Comparison of ENCODE assay signal across 20 cellular contexts in the genomic region with DNA sequence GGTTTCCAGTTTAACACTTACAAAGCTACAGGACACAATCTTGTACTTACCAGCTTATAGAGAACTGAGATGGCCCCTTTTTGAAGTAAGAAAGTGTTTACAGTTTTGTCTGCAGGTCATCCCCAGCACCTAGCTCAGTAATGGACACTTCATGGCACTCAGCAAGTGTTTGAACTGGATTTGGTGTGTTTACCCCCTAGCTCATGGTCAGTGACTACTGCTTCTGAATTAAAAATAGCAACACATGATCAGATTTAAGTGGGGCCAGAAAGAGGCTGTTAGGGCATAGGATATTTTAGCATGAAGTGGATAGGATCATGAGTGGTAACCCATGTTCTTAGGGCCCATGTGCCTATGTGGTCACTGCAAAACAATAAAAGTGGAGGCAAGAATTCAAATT. TPM values are rescaled to one million over a fixed set of nuclear protein-coding genes. Genes with fewer than 3 reads are reported as not detected.
A peak's percentile ranks its signal among the peaks of the same experiment; 100 is the strongest.
DNase-seq lines count a peak whose midpoint lies in the region; ATAC-seq and TF ChIP-seq lines count a peak whose summit lies in the region.
"Had no signal": no experiment of that assay in that cellular context is flagged by ENCODE, and none has a peak within 500 bp of the region (broad histone marks: within the 10 kb centered on the region; RNA-seq: fewer than 3 reads in every experiment).

No MANE protein-coding gene starts in this region.

- DNase-seq in activated CD8-positive, alpha-beta T cell treated with anti-CD3 and anti-CD28 coated beads for 36 hours = no peak
- DNase-seq in activated CD8-positive, alpha-beta T cell treated with anti-CD3 and anti-CD28 coated beads, Interleukin-2, amount 10 ng/mL, durations not matched to agents 7 days and 5 days = no peak
- DNase-seq in DMS53 (lab: John Stamatoyannopoulos, UW) (peak; percentile 49), left ventricle myocardium inferior (no peak), psoas muscle (no peak), NAMALWA (ENCODE audit: low spot score) (no peak)
- no peak for DNase-seq in activated CD8-positive, alpha-beta memory T cell treated with anti-CD3 and anti-CD28 coated beads, Interleukin-2, amount 10 ng/mL, durations not matched to agents 7 days and 5 days
- DNase-seq: activated gamma-delta T cell; aorta; erythroblast; foreskin melanocyte; kidney glomerular epithelial cell; NCI-H1092 treated with DMSO at 0.1 percent for 48 hours; stimulated activated CD4-positive, alpha-beta T cell treated with anti-CD3 and anti-CD28 coated beads, Interleukin-4, amount 100 ng/mL, for 1 hour had no signal

- peaks cover 85% of the 10 kb centered on the region for H3K4me1 Mint-ChIP-seq in activated CD8-positive, alpha-beta T cell treated with anti-CD3 and anti-CD28 coated beads for 36 hours (ENCODE audit: low read depth)
- peaks cover 60% of the 10 kb centered on the region for H3K4me1 Mint-ChIP-seq in activated CD8-positive, alpha-beta T cell treated with anti-CD3 and anti-CD28 coated beads, Interleukin-2, amount 10 ng/mL, durations not matched to agents 7 days and 5 days (ENCODE audit: low read depth)
- peaks cover 57% of the 10 kb centered on the region for H3K4me1 Mint-ChIP-seq in activated CD8-positive, alpha-beta memory T cell treated with anti-CD3 and anti-CD28 coated beads, Interleukin-2, amount 10 ng/mL, durations not matched to agents 7 days and 5 days

- no peaks in the 10 kb centered on the region for H3K27me3 Mint-ChIP-seq in activated CD8-positive, alpha-beta T cell treated with anti-CD3 and anti-CD28 coated beads for 36 hours
- no peaks in the 10 kb centered on the region for H3K27me3 Mint-ChIP-seq in activated CD8-positive, alpha-beta T cell treated with anti-CD3 and anti-CD28 coated beads, Interleukin-2, amount 10 ng/mL, durations not matched to agents 7 days and 5 days (ENCODE audit: low read depth)
- no peaks in the 10 kb centered on the region for H3K27me3 Mint-ChIP-seq in activated CD8-positive, alpha-beta memory T cell treated with anti-CD3 and anti-CD28 coated beads, Interleukin-2, amount 10 ng/mL, durations not matched to agents 7 days and 5 days
- H3K27me3 Mint-ChIP-seq: central memory CD8-positive, alpha-beta T cell had no signal

- POLR2A ChIA-PET in activated CD8-positive, alpha-beta T cell treated with anti-CD3 and anti-CD28 coated beads for 36 hours (lab: Charles Lee) = interaction anchor here (1.1 to 1.7 kb wide), 2 partner anchors 45 to 51 kb away, joined by 3 to 4 read pairs; no protein-coding TSS in a partner anchor
- POLR2A ChIA-PET in activated CD8-positive, alpha-beta T cell treated with anti-CD3 and anti-CD28 coated beads, Interleukin-2, amount 10 ng/mL, durations not matched to agents 7 days and 5 days (lab: Charles Lee) = interaction anchor here (0.5 kb wide), 2 partner anchors 8 to 34 kb away, joined by 3 to 5 read pairs; no protein-coding TSS in a partner anchor

- H3K9me3 ChIP-seq in left ventricle myocardium inferior (replicated peaks) (no peaks in the 10 kb centered on the region), psoas muscle (no peaks in the 10 kb centered on the region)
- H3K9me3 ChIP-seq: prostate gland had no signal

- H3K27ac ChIP-seq in left ventricle myocardium inferior (replicated peaks) (peak overlapping the region; percentile 78), psoas muscle (peak overlapping the region; percentile 84)
- H3K27ac ChIP-seq: neural progenitor cell, prostate gland had no signal

- H3K27me3 ChIP-seq in left ventricle myocardium inferior (ENCODE audit: low read depth) (no peaks in the 10 kb centered on the region), psoas muscle (ENCODE audit: insufficient read depth in 3 of 3, low read length in 2 of 3) (no peaks in the 10 kb centered on the region)
- H3K27me3 ChIP-seq: neural progenitor cell had no signal

- no peak overlapping the region for H3K4me3 Mint-ChIP-seq in activated CD8-positive, alpha-beta T cell treated with anti-CD3 and anti-CD28 coated beads for 36 hours
- H3K4me3 Mint-ChIP-seq in activated CD8-positive, alpha-beta T cell treated with anti-CD3 and anti-CD28 coated beads, Interleukin-2, amount 10 ng/mL, durations not matched to agents 7 days and 5 days = no peak overlapping the region
- H3K4me3 Mint-ChIP-seq in activated CD8-positive, alpha-beta memory T cell treated with anti-CD3 and anti-CD28 coated beads, Interleukin-2, amount 10 ng/mL, durations not matched to agents 7 days and 5 days = no peak overlapping the region
- H3K4me3 Mint-ChIP-seq: central memory CD8-positive, alpha-beta T cell; neural progenitor cell had no signal

- peaks cover 18% of the 10 kb centered on the region for H3K36me3 Mint-ChIP-seq in activated CD8-positive, alpha-beta T cell treated with anti-CD3 and anti-CD28 coated beads for 36 hours (ENCODE audit: low read depth)
- H3K36me3 Mint-ChIP-seq in activated CD8-positive, alpha-beta T cell treated with anti-CD3 and anti-CD28 coated beads, Interleukin-2, amount 10 ng/mL, durations not matched to agents 7 days and 5 days (ENCODE audit: low read depth) = peaks cover 16% of the 10 kb centered on the region
- peaks cover 6% of the 10 kb centered on the region for H3K36me3 Mint-ChIP-seq in activated CD8-positive, alpha-beta memory T cell treated with anti-CD3 and anti-CD28 coated beads, Interleukin-2, amount 10 ng/mL, durations not matched to agents 7 days and 5 days

- peak overlapping the region; percentile 1 for H3K27ac Mint-ChIP-seq in activated CD8-positive, alpha-beta T cell treated with anti-CD3 and anti-CD28 coated beads for 36 hours
- no peak overlapping the region for H3K27ac Mint-ChIP-seq in activated CD8-positive, alpha-beta T cell treated with anti-CD3 and anti-CD28 coated beads, Interleukin-2, amount 10 ng/mL, durations not matched to agents 7 days and 5 days
- no peak overlapping the region for H3K27ac Mint-ChIP-seq in activated CD8-positive, alpha-beta memory T cell treated with anti-CD3 and anti-CD28 coated beads, Interleukin-2, amount 10 ng/mL, durations not matched to agents 7 days and 5 days
- H3K27ac Mint-ChIP-seq: neural progenitor cell had no signal

- peaks cover 95% of the 10 kb centered on the region for H3K4me1 ChIP-seq in left ventricle myocardium inferior
- peaks cover 93% of the 10 kb centered on the region for H3K4me1 ChIP-seq in psoas muscle
- H3K4me1 ChIP-seq: neural progenitor cell, prostate gland had no signal

- CTCF ChIA-PET in activated CD8-positive, alpha-beta T cell treated with anti-CD3 and anti-CD28 coated beads for 36 hours (lab: Charles Lee) = interaction anchor here (1.2 to 4.3 kb wide), 4 partner anchors 10 to 66 kb away, joined by 3 to 24 read pairs (median 4); no protein-coding TSS in a partner anchor
- CTCF ChIA-PET in activated CD8-positive, alpha-beta T cell treated with anti-CD3 and anti-CD28 coated beads, Interleukin-2, amount 10 ng/mL, durations not matched to agents 7 days and 5 days (lab: Charles Lee) = interaction anchor here (0.6 to 4.3 kb wide), 5 partner anchors 9 to 162 kb away, joined by 3 to 25 read pairs (median 5); no protein-coding TSS in a partner anchor
- CTCF ChIA-PET in activated CD8-positive, alpha-beta memory T cell treated with anti-CD3 and anti-CD28 coated beads, Interleukin-2, amount 10 ng/mL, durations not matched to agents 7 days and 5 days (lab: Charles Lee) = interaction anchor here (0.6 to 1.6 kb wide), 5 partner anchors 8 to 87 kb away, joined by 3 to 4 read pairs (median 3); no protein-coding TSS in a partner anchor

- intact Hi-C loops in activated CD8-positive, alpha-beta T cell treated with anti-CD3 and anti-CD28 coated beads for 36 hours (cut with micrococcal nuclease) = no loop called here
- intact Hi-C loops in left ventricle myocardium inferior (cut with micrococcal nuclease) (no loop called here), psoas muscle (cut with DNase I) (loop anchor here in 1 of 2 donors (5.0 kb wide), 1 partner anchor 53 kb away; a partner anchor contains a TSS)

- H3K36me3 ChIP-seq in left ventricle myocardium inferior (no peaks in the 10 kb centered on the region), psoas muscle (ENCODE audit: insufficient read depth in 1 of 2, low read depth in 1 of 2) (no peaks in the 10 kb centered on the region)
- H3K36me3 ChIP-seq: neural progenitor cell, prostate gland had no signal

- TF ChIP-seq CTCF in activated CD8-positive, alpha-beta T cell treated with anti-CD3 and anti-CD28 coated beads for 36 hours (IDR thresholded peaks at IDR 0.05) = no peak
- no peak for TF ChIP-seq CTCF in left ventricle myocardium inferior (IDR thresholded peaks at IDR 0.05; ENCODE audit: borderline replicate concordance)
- no peak for TF ChIP-seq CTCF in psoas muscle (IDR thresholded peaks at IDR 0.05)

- no peaks in the 10 kb centered on the region for H3K9me3 Mint-ChIP-seq in activated CD8-positive, alpha-beta T cell treated with anti-CD3 and anti-CD28 coated beads for 36 hours
- H3K9me3 Mint-ChIP-seq in activated CD8-positive, alpha-beta T cell treated with anti-CD3 and anti-CD28 coated beads, Interleukin-2, amount 10 ng/mL, durations not matched to agents 7 days and 5 days (ENCODE audit: insufficient read depth) = no peaks in the 10 kb centered on the region
- no peaks in the 10 kb centered on the region for H3K9me3 Mint-ChIP-seq in activated CD8-positive, alpha-beta memory T cell treated with anti-CD3 and anti-CD28 coated beads, Interleukin-2, amount 10 ng/mL, durations not matched to agents 7 days and 5 days (ENCODE audit: low read depth)
- H3K9me3 Mint-ChIP-seq: central memory CD8-positive, alpha-beta T cell; neural progenitor cell had no signal

- no peak overlapping the region for H3K4me3 ChIP-seq in left ventricle myocardium inferior
- H3K4me3 ChIP-seq in psoas muscle = no peak overlapping the region
- H3K4me3 ChIP-seq: neural progenitor cell, prostate gland had no signal

- ATAC-seq in activated CD8-positive, alpha-beta T cell treated with anti-CD3 and anti-CD28 coated beads for 36 hours = no peak
- ATAC-seq in activated CD8-positive, alpha-beta T cell treated with anti-CD3 and anti-CD28 coated beads, Interleukin-2, amount 10 ng/mL, durations not matched to agents 7 days and 5 days = no peak
- peak; percentile 33 to 66 (median 46) for ATAC-seq in psoas muscle
- ATAC-seq in HG03025 (IDR thresholded peaks at IDR 0.05; ENCODE audit: low FRiP score, unreplicated experiment) = no peak
- ATAC-seq in activated CD8-positive, alpha-beta memory T cell treated with anti-CD3 and anti-CD28 coated beads, Interleukin-2, amount 10 ng/mL, durations not matched to agents 7 days and 5 days = no peak
- ATAC-seq: HCT116, SK-N-SH treated with all-trans-retinoic acid at 6 μM for 48 hours had no signal

RNA-seq across cellular contexts. Expression of a gene that starts 54.5 kb away (rescaled TPM):
- 100 to 1,000 TPM; 304 to 322 TPM for total RNA-seq in activated CD8-positive, alpha-beta T cell treated with anti-CD3 and anti-CD28 coated beads for 36 hours
- total RNA-seq in activated CD8-positive, alpha-beta T cell treated with anti-CD3 and anti-CD28 coated beads, Interleukin-2, amount 10 ng/mL, durations not matched to agents 7 days and 5 days = 100 to 1,000 TPM; 256 to 269 TPM
- total RNA-seq in left ventricle myocardium inferior (242 TPM), psoas muscle (100 to 1,000 TPM; 232 to 375 (median 284) TPM)
- 100 to 1,000 TPM; 206 to 410 (median 369) TPM for polyA plus RNA-seq in psoas muscle
- total RNA-seq in activated CD8-positive, alpha-beta memory T cell treated with anti-CD3 and anti-CD28 coated beads, Interleukin-2, amount 10 ng/mL, durations not matched to agents 7 days and 5 days = 100 to 1,000 TPM; 184 to 238 TPM

Comparison
In these comparisons a context has a peak if more than half of its experiments do, and no peak if none do; other contexts are left out.
1. ATAC-seq: peak in psoas muscle (4 of 4); none in activated CD8-positive, alpha-beta T cell treated with anti-CD3 and anti-CD28 coated beads for 36 hours (single experiment), activated CD8-positive, alpha-beta T cell treated with anti-CD3 and anti-CD28 coated beads, Interleukin-2, amount 10 ng/mL, durations not matched to agents 7 days and 5 days (single experiment), HG03025 (single experiment) and activated CD8-positive, alpha-beta memory T cell treated with anti-CD3 and anti-CD28 coated beads, Interleukin-2, amount 10 ng/mL, durations not matched to agents 7 days and 5 days (single experiment).